Comparison of ENCODE assay signal across 30 cellular contexts in genomic region chr12:54704187-54704586, GRCh38. TPM values are rescaled to one million over a fixed set of nuclear protein-coding genes. Genes with fewer than 3 reads are reported as not detected.
"Had no signal": no experiment of that assay in that cellular context is flagged by ENCODE, and none has a peak within 500 bp of the region (broad histone marks: within the 10 kb centered on the region; RNA-seq: fewer than 3 reads in every experiment).

No MANE protein-coding gene starts in this region.

- H3K4me1 Mint-ChIP-seq: immature natural killer cell; naive thymus-derived CD8-positive, alpha-beta T cell; stimulated activated effector memory CD8-positive, alpha-beta T cell treated with anti-CD3 and anti-CD28 coated beads, Interleukin-12 subunit alpha, Interleukin-12 subunit beta, amount 100 ng/mL, for 72 hours had no signal

- H3K4me3 Mint-ChIP-seq: activated naive CD8-positive, alpha-beta T cell; immature natural killer cell; naive thymus-derived CD8-positive, alpha-beta T cell; neural progenitor cell; stimulated activated effector memory CD8-positive, alpha-beta T cell treated with anti-CD3 and anti-CD28 coated beads, Interleukin-12 subunit alpha, Interleukin-12 subunit beta, amount 100 ng/mL, for 72 hours had no signal

- DNase-seq: activated CD4-positive, alpha-beta T cell treated with anti-CD3 and anti-CD28 coated beads, Interleukin-2, amount 50 U/mL, for 1 hour; activated gamma-delta T cell treated with Interleukin-2 at 50 U/mL for 16 hours; activated T-cell treated with anti-CD3 and anti-CD28 coated beads, Interleukin-2, amount 50 U/mL, for 1 hour; adrenal gland; brain microvascular endothelial cell; caudate nucleus; dermis blood vessel endothelial cell; effector CD8-positive, alpha-beta T cell; erythroblast; foreskin fibroblast; immature natural killer cell; kidney glomerular epithelial cell; left lung; naive thymus-derived CD8-positive, alpha-beta T cell; posterior cingulate gyrus; small intestine; stimulated activated CD4-positive, alpha-beta T cell treated with anti-CD3 and anti-CD28 coated beads, Interleukin-2, amount 100 ng/mL, for 24 hours; stomach; transverse colon had no signal

- ATAC-seq: activated CD4-positive, CD25-positive, alpha-beta regulatory T cell treated with anti-CD3 and anti-CD28 coated beads, Interleukin-2, amount 50 U/mL, for 24 hours; left lung; naive thymus-derived CD8-positive, alpha-beta T cell; sciatic nerve; stimulated activated effector memory CD8-positive, alpha-beta T cell treated with anti-CD3 and anti-CD28 coated beads, Interleukin-12 subunit alpha, Interleukin-12 subunit beta, amount 100 ng/mL, for 72 hours had no signal

- H3K27ac Mint-ChIP-seq: activated naive CD8-positive, alpha-beta T cell; immature natural killer cell; naive thymus-derived CD8-positive, alpha-beta T cell; neural progenitor cell; stimulated activated effector memory CD8-positive, alpha-beta T cell treated with anti-CD3 and anti-CD28 coated beads, Interleukin-12 subunit alpha, Interleukin-12 subunit beta, amount 100 ng/mL, for 72 hours had no signal

- H3K36me3 Mint-ChIP-seq: activated naive CD8-positive, alpha-beta T cell; immature natural killer cell; naive thymus-derived CD8-positive, alpha-beta T cell; neural progenitor cell; stimulated activated effector memory CD8-positive, alpha-beta T cell treated with anti-CD3 and anti-CD28 coated beads, Interleukin-12 subunit alpha, Interleukin-12 subunit beta, amount 100 ng/mL, for 72 hours had no signal

- H3K9me3 Mint-ChIP-seq: immature natural killer cell; naive thymus-derived CD8-positive, alpha-beta T cell; stimulated activated effector memory CD8-positive, alpha-beta T cell treated with anti-CD3 and anti-CD28 coated beads, Interleukin-12 subunit alpha, Interleukin-12 subunit beta, amount 100 ng/mL, for 72 hours had no signal

RNA-seq across cellular contexts. Expression of gene DCD, which starts 56.0 kb away (rescaled TPM):
- total RNA-seq: adrenal gland; ascending aorta; dermis blood vessel endothelial cell; fibroblast of lung; glomerular endothelial cell; left lung; lung; naive thymus-derived CD8-positive, alpha-beta T cell; omental fat pad; sciatic nerve; stomach; temporal lobe; transverse colon had no signal
